ENCODE assay signal across 7 cellular contexts in the genomic region with DNA sequence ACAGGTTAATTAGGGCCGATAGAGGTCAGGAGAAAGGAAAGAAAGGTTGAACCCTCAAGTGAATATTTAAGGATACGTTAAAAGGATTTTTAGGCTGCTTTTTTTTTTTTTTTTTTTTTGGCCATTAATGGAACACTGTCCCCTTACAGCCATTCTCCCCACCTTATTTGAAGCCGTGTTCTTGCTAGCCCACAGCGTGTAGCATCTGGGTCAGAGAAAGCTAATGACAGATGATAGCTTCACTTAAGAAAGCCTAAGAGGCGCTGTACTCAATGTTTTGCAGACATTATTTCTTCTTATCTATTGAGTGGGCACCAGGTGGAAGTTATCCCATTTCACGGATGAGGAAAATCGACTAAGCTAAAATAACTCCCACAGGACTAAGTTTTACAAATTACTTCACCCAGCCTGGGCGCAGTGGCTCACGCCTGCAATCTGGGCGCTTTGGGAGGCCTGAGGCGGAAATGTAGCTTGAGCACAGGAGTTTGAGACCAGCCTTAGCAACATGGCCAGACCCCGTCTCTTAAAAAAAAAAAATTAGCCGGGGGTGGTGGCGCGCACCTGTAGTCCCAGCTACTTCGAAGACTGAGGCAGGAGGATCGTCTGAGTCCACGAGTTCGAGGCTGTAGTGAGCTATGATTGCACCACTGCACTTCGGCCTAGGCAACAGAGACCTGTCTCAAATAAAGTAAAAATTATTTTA. TPM values are rescaled to one million over a fixed set of nuclear protein-coding genes. Genes with fewer than 3 reads are reported as not detected.
DNase-seq lines count a peak whose midpoint lies in the region; ATAC-seq and TF ChIP-seq lines count a peak whose summit lies in the region.

No MANE protein-coding gene starts in this region.

- CTCF ChIA-PET in RWPE1 (lab: Yijun Ruan, JAX): interaction anchor here (0.6 to 1.5 kb wide), 6 partner anchors 13 to 1160 kb away, joined by 3 to 5 read pairs (median 4); partner anchors contain the start of gene LRIG2

- TF ChIP-seq POLR2A in gastrocnemius medialis (IDR thresholded peaks at IDR 0.05): no peak

- no peaks in the 10 kb centered on the region for H3K9me2 ChIP-seq in GM23338 (ENCODE audit: insufficient read depth)

- no peak; the same call in 2 of the 3 replicates for ATAC-seq in GM23338
- ATAC-seq in gastrocnemius medialis: no peak
- ATAC-seq in GM18517 (IDR thresholded peaks at IDR 0.05; ENCODE audit: unreplicated experiment): no peak

- H3K27me3 ChIP-seq in GM23338 (ENCODE audit: insufficient read depth): no peaks in the 10 kb centered on the region
- no peaks in the 10 kb centered on the region for H3K27me3 ChIP-seq in esophagus (ENCODE audit: control insufficient read depth in 1 of 2, insufficient read depth in 2 of 2, low read length in 2 of 2)
- no peaks in the 10 kb centered on the region for H3K27me3 ChIP-seq in gastrocnemius medialis

- peak overlapping the region; percentile 84 for H3K4me2 ChIP-seq in GM23338

- H3K9me3 ChIP-seq in esophagus (ENCODE audit: control insufficient read depth in 2 of 2, insufficient read depth in 1 of 2, low read depth in 1 of 2, low read length in 1 of 2) (no peaks in the 10 kb centered on the region), gastrocnemius medialis (no peaks in the 10 kb centered on the region)

- peaks cover 16% of the 10 kb centered on the region for H3K79me2 ChIP-seq in GM23338 (replicated peaks; ENCODE audit: insufficient read depth)

- peaks cover 22% of the 10 kb centered on the region for H3K36me3 Mint-ChIP-seq in GM23338 (ENCODE audit: low read depth)

- TF ChIP-seq CTCF in GM23338 (conservative IDR thresholded peaks at IDR 0.05; ENCODE audit: low read depth in 2 of 2) (no peak), RWPE1 (conservative IDR thresholded peaks at IDR 0.05; ENCODE audit: low read depth) (no peak), gastrocnemius medialis (IDR thresholded peaks at IDR 0.05 in 4 of 5, conservative IDR thresholded peaks at IDR 0.05 in 1 of 5) (no peak)

- peak overlapping the region; percentile 61 for H3K4me3 ChIP-seq in GM23338
- H3K4me3 ChIP-seq in esophagus (ENCODE audit: low read depth in 1 of 2, low read length in 2 of 2): peak overlapping the region in 1 of 2 donors; percentile 96
- H3K4me3 ChIP-seq in gastrocnemius medialis: peak overlapping the region; percentile 77 to 91 (median 90)

- H3K36me3 ChIP-seq in GM23338 (ENCODE audit: insufficient read depth) (no peaks in the 10 kb centered on the region; the same call in none of the 2 replicates), esophagus (ENCODE audit: control insufficient read depth in 2 of 2, insufficient read depth in 2 of 2, low read length in 1 of 2) (no peaks in the 10 kb centered on the region), gastrocnemius medialis (peaks cover 0 to 26% of the 10 kb centered on the region in 2 donors)

- POLR2A ChIA-PET in RWPE1 (lab: Yijun Ruan, JAX; ENCODE audit: low non-redundant PET): interaction anchor here (0.5 kb wide), 1 partner anchor 41 kb away, joined by 4 read pairs; no protein-coding TSS in a partner anchor

- H3K4me1 Mint-ChIP-seq in GM23338: peaks cover 16% of the 10 kb centered on the region

- DNase-seq in GM23338 (ENCODE audit: low spot score) (no peak), RWPE1 (ENCODE audit: low spot score) (no peak), gastrocnemius medialis (no peak), AG08395 (ENCODE audit: low spot score) (no peak), GF-D8 (lab: John Stamatoyannopoulos, UW) (no peak)

- H3K9me3 Mint-ChIP-seq in GM23338: no peaks in the 10 kb centered on the region

- H3K27ac Mint-ChIP-seq in GM23338: peak overlapping the region; percentile 99

- H4K20me1 ChIP-seq in GM23338 (replicated peaks; ENCODE audit: insufficient read depth): no peaks in the 10 kb centered on the region

- H3F3A ChIP-seq in GM23338 (replicated peaks; ENCODE audit: low read depth): peaks cover 8% of the 10 kb centered on the region; the same call in 1 of the 2 replicates

- peak overlapping the region; percentile 69; the same call in 1 of the 2 replicates for H2AFZ ChIP-seq in GM23338

- intact Hi-C loops in gastrocnemius medialis (cut with DNase I; ENCODE audit: low total_unique reads): no loop called here

- H3K27ac ChIP-seq in GM23338 (ENCODE audit: low read depth): peak overlapping the region; percentile 97
- peak overlapping the region; percentile 93 for H3K27ac ChIP-seq in RWPE1
- H3K27ac ChIP-seq in esophagus (ENCODE audit: low read depth in 2 of 2, low read length in 1 of 2): peak overlapping the region; percentile 92 to 93
- peak overlapping the region; percentile 84 to 94 (median 89) for H3K27ac ChIP-seq in gastrocnemius medialis

- peaks cover 5% of the 10 kb centered on the region for H3K27me3 Mint-ChIP-seq in GM23338 (ENCODE audit: insufficient read depth, low read depth, poor library complexity)

- in situ Hi-C loops in gastrocnemius medialis (cut with MboI; ENCODE audit: low sequenced_read_pairs in 4 of 4): no loop called here

- peaks cover 9% of the 10 kb centered on the region; the same call in 1 of the 2 replicates for H3K4me1 ChIP-seq in GM23338 (ENCODE audit: insufficient read depth)
- no peaks in the 10 kb centered on the region for H3K4me1 ChIP-seq in esophagus (ENCODE audit: control insufficient read depth in 2 of 2, insufficient read depth in 2 of 2, low read length in 1 of 2)
- peaks cover 13 to 17% of the 10 kb centered on the region in 2 donors for H3K4me1 ChIP-seq in gastrocnemius medialis

- peak overlapping the region; percentile 96 for H3K4me3 Mint-ChIP-seq in GM23338

- 75 to 77% methylated on average over 20 of the region's 20 CpGs for WGBS in esophagus, 2 donors

TF ChIP-seq in GM23338, 12 proteins besides CTCF, POLR2A, EP300 and RAD21 (continues in another document):
- TF ChIP-seq ZNF331 (CRISPR knock-in tag; IDR thresholded peaks at IDR 0.05; ENCODE audit: low read depth) (no peak), ZNF114 (CRISPR knock-in tag; IDR thresholded peaks at IDR 0.05) (no peak), POLR2AphosphoS5 (IDR thresholded peaks at IDR 0.05; ENCODE audit: low read depth) (no peak), JUNB (IDR thresholded peaks at IDR 0.05; ENCODE audit: unreplicated experiment) (no peak), NANOG (IDR thresholded peaks at IDR 0.05; ENCODE audit: borderline replicate concordance) (no peak), CREB1 (CRISPR knock-in tag; IDR thresholded peaks at IDR 0.05; ENCODE audit: low read depth) (no peak), EZH2 (IDR thresholded peaks at IDR 0.05; ENCODE audit: low read depth, unreplicated experiment) (no peak)
- TF ChIP-seq, protein P1, sequence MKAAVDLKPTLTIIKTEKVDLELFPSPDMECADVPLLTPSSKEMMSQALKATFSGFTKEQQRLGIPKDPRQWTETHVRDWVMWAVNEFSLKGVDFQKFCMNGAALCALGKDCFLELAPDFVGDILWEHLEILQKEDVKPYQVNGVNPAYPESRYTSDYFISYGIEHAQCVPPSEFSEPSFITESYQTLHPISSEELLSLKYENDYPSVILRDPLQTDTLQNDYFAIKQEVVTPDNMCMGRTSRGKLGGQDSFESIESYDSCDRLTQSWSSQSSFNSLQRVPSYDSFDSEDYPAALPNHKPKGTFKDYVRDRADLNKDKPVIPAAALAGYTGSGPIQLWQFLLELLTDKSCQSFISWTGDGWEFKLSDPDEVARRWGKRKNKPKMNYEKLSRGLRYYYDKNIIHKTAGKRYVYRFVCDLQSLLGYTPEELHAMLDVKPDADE (IDR thresholded peaks at IDR 0.05): no peak

RNA-seq across cellular contexts. Expression of gene PHTF1, which starts 1.0 kb away (rescaled TPM):
- total RNA-seq in GM23338 (2014; rRNA removed; shearing (Covaris generic)): 21.6 and 24.5 TPM in 2 replicates
- polyA plus RNA-seq in GM23338 (2016; fragmentation: Nextera tagmentation; extraction: Ambion mirVana): 18.7 and 19.1 TPM in 2 replicates
- 1 to 10 TPM; 1.6 to 2.3 TPM for polyA plus RNA-seq in esophagus
- 10 to 100 TPM in 2 of 4 donors, 1 to 10 TPM in 2; 6.7 to 20.0 (median 9.9) TPM for total RNA-seq in gastrocnemius medialis

RNA-seq across cellular contexts. Expression of gene RSBN1, which starts 52.0 kb away (rescaled TPM):
- total RNA-seq in GM23338 (2014; rRNA removed; shearing (Covaris generic)): 15.4 and 29.9 TPM in 2 replicates
- polyA plus RNA-seq in GM23338 (2016; fragmentation: Nextera tagmentation; extraction: Ambion mirVana): 17.4 and 18.9 TPM in 2 replicates
- 1 to 10 TPM; 2.9 to 3.5 TPM for polyA plus RNA-seq in esophagus
- 10 to 100 TPM in 3 of 4 donors, 1 to 10 TPM in 1; 9.9 to 24.8 (median 24.0) TPM for total RNA-seq in gastrocnemius medialis
